In the genomic region with DNA sequence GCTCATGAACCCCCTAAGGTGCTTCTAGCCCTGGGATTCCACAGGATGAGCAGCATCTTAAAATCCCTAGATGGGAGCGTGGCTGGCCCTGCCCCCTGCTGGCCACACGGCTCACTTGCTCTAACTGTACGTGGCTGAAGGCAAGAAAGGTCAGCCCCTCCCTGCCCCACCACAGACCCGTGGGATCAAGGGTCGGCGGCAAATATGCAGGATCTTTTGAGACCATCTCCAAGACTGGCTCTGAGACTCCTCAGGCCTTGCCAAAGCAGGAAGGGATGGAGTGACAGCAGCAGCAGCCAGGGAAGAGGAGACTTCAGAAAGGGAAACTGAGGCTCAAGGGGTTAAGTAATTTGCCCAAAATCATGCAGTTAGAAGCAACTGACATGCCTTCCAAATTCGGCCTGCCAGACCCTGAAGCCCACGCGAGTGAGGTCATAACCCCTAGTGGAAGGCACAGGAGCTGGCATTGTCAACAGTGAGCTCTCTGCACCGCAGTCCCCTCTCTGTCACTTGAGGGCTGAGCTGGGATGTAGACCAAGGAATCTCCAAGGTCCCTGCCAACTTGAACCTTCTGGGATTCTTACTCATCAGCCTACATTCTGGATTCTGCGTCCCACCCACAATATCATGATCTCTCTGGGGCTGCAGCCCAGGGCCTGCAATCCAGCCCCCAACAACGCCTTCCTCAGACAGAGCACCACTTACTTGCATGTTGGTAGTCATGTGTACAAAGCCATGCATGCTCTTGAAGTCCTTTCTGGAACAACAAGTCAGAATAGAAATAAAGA, we compare ENCODE assay signal across 8 cellular contexts. TPM values are rescaled to one million over a fixed set of nuclear protein-coding genes. Genes with fewer than 3 reads are reported as not detected.
DNase-seq lines count a peak whose midpoint lies in the region; ATAC-seq and TF ChIP-seq lines count a peak whose summit lies in the region.

No MANE protein-coding gene starts in this region.

- H3K27ac ChIP-seq in BLaER1 treated with 17β-estradiol and CSF1 and Interleukin-3, amounts not matched to agents 10 nM and 100 nM, result no peak overlapping the region

- peaks cover 4% of the 10 kb centered on the region for H3K36me3 Mint-ChIP-seq in brain

- no peaks in the 10 kb centered on the region for H3K36me3 ChIP-seq in BLaER1 treated with 17β-estradiol and CSF1 and Interleukin-3, amounts not matched to agents 10 nM and 100 nM

- peaks cover 14 to 53% (median 35%) of the 10 kb centered on the region in 10 experiments for H3K4me1 ChIP-seq in BLaER1 treated with 17β-estradiol and CSF1 and Interleukin-3, amounts not matched to agents 10 nM and 100 nM

- H3K27me3 Mint-ChIP-seq in brain, result peaks cover 28% of the 10 kb centered on the region

- no peaks in the 10 kb centered on the region; a peak in 1 of 22 replicates for H4K20me1 ChIP-seq in BLaER1 treated with 17β-estradiol and CSF1 and Interleukin-3, amounts not matched to agents 10 nM and 100 nM

- H3K4me3 ChIP-seq in BLaER1 treated with 17β-estradiol and CSF1 and Interleukin-3, amounts not matched to agents 10 nM and 100 nM, result no peak overlapping the region

- peak; percentile 43 for DNase-seq in NCI-H1105 treated with DMSO at 0.1 percent for 48 hours (lab: John Stamatoyannopoulos, UW)
- DNase-seq in UCSD-AML1 (lab: John Stamatoyannopoulos, UW; ENCODE audit: unreplicated experiment), result peak; percentile 74
- DNase-seq in inferior parietal cortex (ENCODE audit: extremely low spot score), result peak; percentile 67
- DNase-seq in stimulated activated CD4-positive, alpha-beta T cell treated with anti-CD3 and anti-CD28 coated beads, Interleukin-15, amount 100 ng/mL, for 24 hours, result peak; percentile 81

- TF ChIP-seq CTCF in brain (conservative IDR thresholded peaks at IDR 0.05), result peak; percentile 90 to 95

- H3K27ac Mint-ChIP-seq in brain, result peak overlapping the region in 3 of 5 experiments; percentile 40 to 88 (median 83)

- H3K9me3 ChIP-seq in BLaER1 treated with 17β-estradiol and CSF1 and Interleukin-3, amounts not matched to agents 10 nM and 100 nM (replicated peaks in 1 of 11), result no peaks in the 10 kb centered on the region

- peak; percentile 51 for ATAC-seq in GM19463 (IDR thresholded peaks at IDR 0.05; ENCODE audit: unreplicated experiment)
- no peak for ATAC-seq in HG03135 (IDR thresholded peaks at IDR 0.05; ENCODE audit: unreplicated experiment)

- peak overlapping the region in 1 of 5 experiments; percentile 42 for H3K4me3 Mint-ChIP-seq in brain

- H3K4me1 Mint-ChIP-seq in brain, result peaks cover 11% of the 10 kb centered on the region

- peak overlapping the region; percentile 60 to 80 (median 67) for H3K4me2 ChIP-seq in BLaER1 treated with 17β-estradiol and CSF1 and Interleukin-3, amounts not matched to agents 10 nM and 100 nM

- no peak overlapping the region for H3K9ac ChIP-seq in BLaER1 treated with 17β-estradiol and CSF1 and Interleukin-3, amounts not matched to agents 10 nM and 100 nM

- H3K27me3 ChIP-seq in BLaER1 treated with 17β-estradiol and CSF1 and Interleukin-3, amounts not matched to agents 10 nM and 100 nM, result no peaks in the 10 kb centered on the region

- no peaks in the 10 kb centered on the region for H3K9me3 Mint-ChIP-seq in brain

RNA-seq across cellular contexts. Expression of a gene that starts 31.4 kb away (rescaled TPM):
- polyA plus RNA-seq in brain (ENCODE audit: insufficient read depth, low read depth, low replicate concordance), result 3.3 TPM

RNA-seq across cellular contexts. Expression of a gene that starts 38.4 kb away (rescaled TPM):
- 98.9 TPM for polyA plus RNA-seq in brain (ENCODE audit: insufficient read depth, low read depth, low replicate concordance)
